Comparison of ENCODE assay signal across 14 cellular contexts in the genomic region with DNA sequence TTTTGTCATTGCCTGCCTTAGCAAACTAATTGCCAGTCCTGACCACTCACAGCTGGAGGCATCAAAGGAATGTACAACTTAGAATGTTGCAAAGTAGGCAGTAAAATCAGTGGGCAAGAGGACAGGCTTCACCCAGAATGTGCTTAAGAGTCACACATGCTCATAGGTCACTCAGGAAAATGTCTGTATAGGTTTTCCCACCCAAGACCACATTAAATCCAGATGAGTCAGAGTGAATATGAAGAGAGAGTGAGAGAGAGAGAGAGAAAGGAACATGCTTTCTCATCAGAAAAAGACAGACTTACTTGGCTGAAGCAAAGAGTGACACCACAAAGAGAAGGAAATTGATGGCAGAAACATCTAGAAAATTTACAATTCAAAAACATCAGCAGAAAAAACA. TPM values are rescaled to one million over a fixed set of nuclear protein-coding genes. Genes with fewer than 3 reads are reported as not detected.
A peak's percentile ranks its signal among the peaks of the same experiment; 100 is the strongest.
DNase-seq lines count a peak whose midpoint lies in the region; ATAC-seq and TF ChIP-seq lines count a peak whose summit lies in the region.
"Had no signal": no experiment of that assay in that cellular context is flagged by ENCODE, and none has a peak within 500 bp of the region (broad histone marks: within the 10 kb centered on the region; RNA-seq: fewer than 3 reads in every experiment).

No MANE protein-coding gene starts in this region.

- H3K27ac ChIP-seq in CD8-positive, alpha-beta memory T cell (ENCODE audit: low read depth, low read length) = no peak overlapping the region
- H3K27ac ChIP-seq: colonic mucosa, esophagus squamous epithelium had no signal

- H3K4me1 Mint-ChIP-seq in WTC11 = peaks cover 75% of the 10 kb centered on the region
- H3K4me1 Mint-ChIP-seq in stimulated activated naive B cell treated with anti-CD40 and anti-IgM and Interleukin-4, amounts not matched to agents 10 μg/mL and 1 μg/mL and 100 μg/mL, for 72 hours = no peaks in the 10 kb centered on the region
- H3K4me1 Mint-ChIP-seq in CD8-positive, alpha-beta memory T cell = no peaks in the 10 kb centered on the region
- H3K4me1 Mint-ChIP-seq: memory B cell had no signal

- CTCF ChIA-PET in WTC11 (lab: Charles Lee) = interaction anchor here (0.7 to 0.8 kb wide), 2 partner anchors 8 to 89 kb away, joined by 3 read pairs; partner anchors contain the start of genes CCDC127 and SDHA
- CTCF ChIA-PET in CD8-positive, alpha-beta memory T cell (lab: Charles Lee) = no interaction called here

- no peak overlapping the region for H3K4me3 ChIP-seq in CD8-positive, alpha-beta memory T cell (ENCODE audit: low read length)
- H3K4me3 ChIP-seq: colonic mucosa, esophagus squamous epithelium had no signal

- no peaks in the 10 kb centered on the region for H3K4me1 ChIP-seq in CD8-positive, alpha-beta memory T cell (ENCODE audit: insufficient read depth, low read length)
- H3K4me1 ChIP-seq: colonic mucosa, esophagus squamous epithelium had no signal

- ATAC-seq in WTC11 = no peak
- no peak for ATAC-seq in stimulated activated naive B cell treated with anti-CD40 and anti-IgM and Interleukin-4, amounts not matched to agents 10 μg/mL and 1 μg/mL and 100 μg/mL, for 72 hours (replicated peaks)
- ATAC-seq in HG03432 (IDR thresholded peaks at IDR 0.05; ENCODE audit: unreplicated experiment) = no peak

- TF ChIP-seq CTCF in WTC11 (IDR thresholded peaks at IDR 0.05) = no peak

- peak overlapping the region; percentile 11 for H3K4me3 Mint-ChIP-seq in WTC11
- H3K4me3 Mint-ChIP-seq in stimulated activated naive B cell treated with anti-CD40 and anti-IgM and Interleukin-4, amounts not matched to agents 10 μg/mL and 1 μg/mL and 100 μg/mL, for 72 hours = no peak overlapping the region
- H3K4me3 Mint-ChIP-seq in CD8-positive, alpha-beta memory T cell = no peak overlapping the region
- H3K4me3 Mint-ChIP-seq: memory B cell had no signal

- H3K9me3 Mint-ChIP-seq in WTC11 = peaks cover 18% of the 10 kb centered on the region
- peaks cover 10 to 15% of the 10 kb centered on the region in 2 donors for H3K9me3 Mint-ChIP-seq in stimulated activated naive B cell treated with anti-CD40 and anti-IgM and Interleukin-4, amounts not matched to agents 10 μg/mL and 1 μg/mL and 100 μg/mL, for 72 hours
- H3K9me3 Mint-ChIP-seq in CD8-positive, alpha-beta memory T cell = peaks cover 9 to 26% (median 13%) of the 10 kb centered on the region in 5 donors

- H3K27me3 Mint-ChIP-seq in WTC11 (ENCODE audit: low read depth) = no peaks in the 10 kb centered on the region
- peaks cover 0 to 11% of the 10 kb centered on the region in 2 donors for H3K27me3 Mint-ChIP-seq in stimulated activated naive B cell treated with anti-CD40 and anti-IgM and Interleukin-4, amounts not matched to agents 10 μg/mL and 1 μg/mL and 100 μg/mL, for 72 hours
- peaks cover 19 to 67% of the 10 kb centered on the region in 2 donors for H3K27me3 Mint-ChIP-seq in CD8-positive, alpha-beta memory T cell

- H3K27me3 ChIP-seq in CD8-positive, alpha-beta memory T cell (ENCODE audit: insufficient read depth, low read length, poor library complexity, severe bottlenecking) = no peaks in the 10 kb centered on the region
- H3K27me3 ChIP-seq: colonic mucosa had no signal

- H3K27ac Mint-ChIP-seq in WTC11 = peak overlapping the region; percentile 78
- peak overlapping the region; percentile 33 for H3K27ac Mint-ChIP-seq in stimulated activated naive B cell treated with anti-CD40 and anti-IgM and Interleukin-4, amounts not matched to agents 10 μg/mL and 1 μg/mL and 100 μg/mL, for 72 hours
- H3K27ac Mint-ChIP-seq in CD8-positive, alpha-beta memory T cell = no peak overlapping the region
- H3K27ac Mint-ChIP-seq: memory B cell had no signal

- peaks cover 5% of the 10 kb centered on the region for H3K9me3 ChIP-seq in CD8-positive, alpha-beta memory T cell (ENCODE audit: low read length)
- H3K9me3 ChIP-seq: colonic mucosa had no signal

- H3K36me3 ChIP-seq in CD8-positive, alpha-beta memory T cell (ENCODE audit: insufficient read depth, low read length) = no peaks in the 10 kb centered on the region
- H3K36me3 ChIP-seq: colonic mucosa, esophagus squamous epithelium had no signal

- POLR2A ChIA-PET in WTC11 (lab: Charles Lee) = interaction anchor here (0.9 to 1.0 kb wide), 2 partner anchors 38 to 40 kb away, joined by 3 to 4 read pairs; partner anchors contain the start of gene PLEKHG4B
- POLR2A ChIA-PET in CD8-positive, alpha-beta memory T cell (lab: Charles Lee) = no interaction called here

- peak; percentile 84 for DNase-seq in HCEC 1CT
- DNase-seq in WTC11 (ENCODE audit: low spot score) = no peak
- DNase-seq in fibroblast of peridontal ligament (ENCODE audit: extremely low read depth) = peak; percentile 47
- DNase-seq in stimulated activated naive B cell treated with anti-CD40 and anti-IgM and Interleukin-4, amounts not matched to agents 10 μg/mL and 1 μg/mL and 100 μg/mL, for 72 hours = no peak
- DNase-seq in CD8-positive, alpha-beta memory T cell = no peak
- DNase-seq in NCI-H82 (lab: John Stamatoyannopoulos, UW) = no peak
- DNase-seq: activated CD4-positive, CD25-positive, alpha-beta regulatory T cell; activated naive CD4-positive, alpha-beta T cell treated with anti-CD3 and anti-CD28 coated beads, Interleukin-2, amount 50 U/mL, for 16 hours; colonic mucosa; esophagus squamous epithelium; GOT3; nucleus accumbens had no signal

- peaks cover 40% of the 10 kb centered on the region for H3K36me3 Mint-ChIP-seq in WTC11
- peaks cover 4 to 5% of the 10 kb centered on the region in 2 donors for H3K36me3 Mint-ChIP-seq in stimulated activated naive B cell treated with anti-CD40 and anti-IgM and Interleukin-4, amounts not matched to agents 10 μg/mL and 1 μg/mL and 100 μg/mL, for 72 hours
- H3K36me3 Mint-ChIP-seq in CD8-positive, alpha-beta memory T cell = no peaks in the 10 kb centered on the region

TF ChIP-seq in WTC11, 78 proteins besides CTCF, POLR2A, EP300 and RAD21:
- TF ChIP-seq PRRX2 (CRISPR knock-in tag; IDR thresholded peaks at IDR 0.05) (no peak), NFYB (CRISPR knock-in tag; conservative IDR thresholded peaks at IDR 0.05; ENCODE audit: low read depth) (no peak), IRF2 (CRISPR knock-in tag; IDR thresholded peaks at IDR 0.05; ENCODE audit: borderline replicate concordance, low read depth) (no peak), JUN (CRISPR knock-in tag; IDR thresholded peaks at IDR 0.05) (no peak), ZBTB21 (CRISPR knock-in tag; IDR thresholded peaks at IDR 0.05; ENCODE audit: borderline replicate concordance) (no peak)

RNA-seq across cellular contexts. Expression of gene PLEKHG4B, which starts 37.9 kb away (rescaled TPM):
- total RNA-seq in WTC11 (2021) = 51.4 to 53.0 TPM (median 52.1 TPM) in 3 replicates
- not detected for total RNA-seq in CD8-positive, alpha-beta memory T cell
- not detected for polyA plus RNA-seq in CD8-positive, alpha-beta memory T cell

Comparison
In these comparisons a context has a peak if more than half of its experiments do, and no peak if none do; other contexts are left out.
1. DNase-seq: peak in HCEC 1CT (single experiment) and fibroblast of peridontal ligament (single experiment); none in WTC11 (single experiment), stimulated activated naive B cell treated with anti-CD40 and anti-IgM and Interleukin-4, amounts not matched to agents 10 μg/mL and 1 μg/mL and 100 μg/mL, for 72 hours (single experiment), CD8-positive, alpha-beta memory T cell (0 of 5) and NCI-H82 (single experiment).
2. H3K27ac Mint-ChIP-seq: peak in WTC11 (single experiment) and stimulated activated naive B cell treated with anti-CD40 and anti-IgM and Interleukin-4, amounts not matched to agents 10 μg/mL and 1 μg/mL and 100 μg/mL, for 72 hours (single experiment); none in CD8-positive, alpha-beta memory T cell (0 of 8).
3. RNA of gene PLEKHG4B, which starts 37.9 kb away (total RNA-seq): 51.4 to 53.0 TPM in WTC11; not detected in CD8-positive, alpha-beta memory T cell; every median in the first group is over 10 times any median in the second.